Comparison of ENCODE assay signal across 28 cellular contexts in genomic region chr11:55936300-55936699, GRCh38.
"Had no signal": no experiment of that assay in that cellular context is flagged by ENCODE, and none has a peak within 500 bp of the region (broad histone marks: within the 10 kb centered on the region; RNA-seq: fewer than 3 reads in every experiment).

Gene OR5I1 (minus strand): TSS chr11:55936400. CDS start chr11:55936400, 0 bp downstream.

- FAIRE-seq: astrocyte, bronchial epithelial cell had no signal

- DNase-seq: activated effector memory CD4-positive, alpha-beta T cell treated with anti-CD3 and anti-CD28 coated beads, Interleukin-2, amount 50 U/mL, for 16 hours; activated effector memory CD4-positive, alpha-beta T cell treated with Interleukin-2 at 50 U/mL for 16 hours; activated gamma-delta T cell; activated gamma-delta T cell treated with Interleukin-2 at 50 U/mL for 16 hours; activated naive CD4-positive, alpha-beta T cell; activated naive CD4-positive, alpha-beta T cell treated with anti-CD3 and anti-CD28 coated beads for 36 hours; activated naive CD4-positive, alpha-beta T cell treated with anti-CD3 and anti-CD28 coated beads, Interleukin-2, amount 10 ng/mL, durations not matched to agents 7 days and 5 days; activated naive CD4-positive, alpha-beta T cell treated with anti-CD3 and anti-CD28 coated beads, Interleukin-2, amount 50 U/mL, for 16 hours; activated naive CD4-positive, alpha-beta T cell treated with Interleukin-2 at 50 U/mL for 16 hours; activated naive CD8-positive, alpha-beta T cell treated with anti-CD3 and anti-CD28 coated beads for 36 hours; activated naive CD8-positive, alpha-beta T cell treated with anti-CD3 and anti-CD28 coated beads, Interleukin-2, amount 10 ng/mL, durations not matched to agents 7 days and 5 days; activated naive CD8-positive, alpha-beta T cell treated with anti-CD3 and anti-CD28 coated beads, Interleukin-2, amount 50 U/mL, for 24 hours; activated T-cell treated with anti-CD3 and anti-CD28 coated beads, Interleukin-2, amount 50 U/mL, for 24 hours; activated T-cell treated with anti-CD3 and anti-CD28 coated beads, Interleukin-2, amount 50 U/mL, for 4 hours; activated T-cell treated with anti-CD3 and anti-CD28 coated beads, Interleukin-2, amount 50 U/mL, for 48 hours; activated T-cell treated with anti-CD3 and anti-CD28 coated beads, Interleukin-2, amount 50 U/mL, for 72 hours; adrenal gland; amniotic stem cell; amygdala; anterior cingulate cortex; aorta; body of pancreas; brain microvascular endothelial cell; caudate nucleus; central memory CD4-positive, alpha-beta T cell; cerebellar nuclear complex had no signal
